ENCODE assay signal across 14 cellular contexts in the genomic region with DNA sequence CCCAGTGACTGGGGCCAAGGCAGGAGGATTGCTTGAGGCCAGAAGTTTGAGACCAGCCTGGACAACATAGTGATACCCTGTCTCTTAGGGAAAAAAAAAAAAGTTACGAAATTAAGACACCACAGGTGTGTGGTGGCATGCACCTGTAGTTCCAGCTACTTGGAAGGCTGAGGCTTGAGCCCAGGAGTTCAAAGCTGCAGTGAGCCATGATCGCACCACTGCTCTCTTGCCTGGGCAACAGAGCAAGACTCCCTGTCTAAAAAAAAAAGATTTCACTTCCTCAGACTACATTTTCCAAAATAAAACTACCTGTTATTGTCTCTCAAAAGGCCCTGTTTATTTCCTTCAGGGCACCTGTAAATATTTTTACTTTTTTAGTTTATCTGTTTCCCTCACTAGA. TPM values are rescaled to one million over a fixed set of nuclear protein-coding genes. Genes with fewer than 3 reads are reported as not detected.
DNase-seq lines count a peak whose midpoint lies in the region; ATAC-seq, FAIRE-seq and TF ChIP-seq lines count a peak whose summit lies in the region.
"Had no signal": no experiment of that assay in that cellular context is flagged by ENCODE, and none has a peak within 500 bp of the region (broad histone marks: within the 10 kb centered on the region; RNA-seq: fewer than 3 reads in every experiment).

No MANE protein-coding gene starts in this region.

- no peak for TF ChIP-seq CTCF in colonic mucosa (IDR thresholded peaks at IDR 0.05)

- peaks cover 36% of the 10 kb centered on the region for H3K4me1 ChIP-seq in BLaER1
- peaks cover 42 to 56% (median 54%) of the 10 kb centered on the region in 3 donors for H3K4me1 ChIP-seq in skeletal muscle tissue (ENCODE audit: control insufficient read depth in 3 of 3, insufficient read depth in 3 of 3, low read length in 3 of 3)
- H3K4me1 ChIP-seq in colonic mucosa: no peaks in the 10 kb centered on the region

- H3K27me3 ChIP-seq in BLaER1 (no peaks in the 10 kb centered on the region), skeletal muscle tissue (ENCODE audit: control insufficient read depth in 3 of 3, insufficient read depth in 3 of 3, low read length in 3 of 3) (no peaks in the 10 kb centered on the region), colonic mucosa (no peaks in the 10 kb centered on the region)

- peaks cover 14% of the 10 kb centered on the region for H3K36me3 Mint-ChIP-seq in activated naive CD8-positive, alpha-beta T cell treated with anti-CD3 and anti-CD28 coated beads, Interleukin-2, amount 10 ng/mL, durations not matched to agents 7 days and 5 days
- H3K36me3 Mint-ChIP-seq: natural killer cell had no signal

- H3K4me1 Mint-ChIP-seq in activated naive CD8-positive, alpha-beta T cell treated with anti-CD3 and anti-CD28 coated beads, Interleukin-2, amount 10 ng/mL, durations not matched to agents 7 days and 5 days: peaks cover 24% of the 10 kb centered on the region

- peak overlapping the region; percentile 45 for H3K4me2 ChIP-seq in BLaER1

- H3K4me3 ChIP-seq in BLaER1: no peak overlapping the region
- no peak overlapping the region for H3K4me3 ChIP-seq in skeletal muscle tissue (ENCODE audit: low read length in 3 of 3)
- H3K4me3 ChIP-seq in colonic mucosa: no peak overlapping the region

- no peaks in the 10 kb centered on the region for H3K9me3 Mint-ChIP-seq in activated naive CD8-positive, alpha-beta T cell treated with anti-CD3 and anti-CD28 coated beads, Interleukin-2, amount 10 ng/mL, durations not matched to agents 7 days and 5 days
- H3K9me3 Mint-ChIP-seq: activated CD4-positive, alpha-beta T cell treated with anti-CD3 and anti-CD28 coated beads, Interleukin-2, amount 10 ng/mL, durations not matched to agents 7 days and 5 days; natural killer cell had no signal

- FAIRE-seq in GM18507 (lab: Jason Lieb, UNC): peak; percentile 71

- ATAC-seq in activated naive CD8-positive, alpha-beta T cell treated with anti-CD3 and anti-CD28 coated beads, Interleukin-2, amount 10 ng/mL, durations not matched to agents 7 days and 5 days (ENCODE audit: low read depth): no peak
- ATAC-seq: left ventricle myocardium superior, natural killer cell had no signal

- no peaks in the 10 kb centered on the region for H3K27me3 Mint-ChIP-seq in activated naive CD8-positive, alpha-beta T cell treated with anti-CD3 and anti-CD28 coated beads, Interleukin-2, amount 10 ng/mL, durations not matched to agents 7 days and 5 days
- H3K27me3 Mint-ChIP-seq: activated CD4-positive, alpha-beta T cell treated with anti-CD3 and anti-CD28 coated beads, Interleukin-2, amount 10 ng/mL, durations not matched to agents 7 days and 5 days had no signal

- H3K27ac ChIP-seq in BLaER1 (no peak overlapping the region), skeletal muscle tissue (ENCODE audit: low read depth, low read length) (peak overlapping the region; percentile 99), colonic mucosa (no peak overlapping the region)

- no peak overlapping the region for H3K9ac ChIP-seq in BLaER1
- H3K9ac ChIP-seq in skeletal muscle tissue (ENCODE audit: low read depth in 1 of 3, low read length in 3 of 3): no peak overlapping the region
- no peak overlapping the region for H3K9ac ChIP-seq in colonic mucosa (ENCODE audit: low read depth in 2 of 2, low read length in 2 of 2)

- POLR2A ChIA-PET in activated naive CD8-positive, alpha-beta T cell treated with anti-CD3 and anti-CD28 coated beads, Interleukin-2, amount 10 ng/mL, durations not matched to agents 7 days and 5 days (lab: Charles Lee): no interaction called here

- DNase-seq in GM18507 (ENCODE audit: extremely low spot score, insufficient read length, low read depth) (no peak), colonic mucosa (no peak), amygdala (lab: John Stamatoyannopoulos, UW) (no peak), ecto neural progenitor cell (ENCODE audit: low spot score) (no peak)
- DNase-seq in activated naive CD8-positive, alpha-beta T cell treated with anti-CD3 and anti-CD28 coated beads, Interleukin-2, amount 10 ng/mL, durations not matched to agents 7 days and 5 days: no peak
- DNase-seq: activated CD4-positive, alpha-beta T cell treated with anti-CD3 and anti-CD28 coated beads, Interleukin-2, amount 10 ng/mL, durations not matched to agents 7 days and 5 days; DMS79; left ventricle myocardium superior; natural killer cell; NCI-H1048; NCI-H2107; stimulated activated CD4-positive, alpha-beta T cell treated with anti-CD3 and anti-CD28 coated beads, Interleukin-2, amount 100 ng/mL, for 24 hours had no signal

- no peak overlapping the region for H3K4me3 Mint-ChIP-seq in activated naive CD8-positive, alpha-beta T cell treated with anti-CD3 and anti-CD28 coated beads, Interleukin-2, amount 10 ng/mL, durations not matched to agents 7 days and 5 days
- H3K4me3 Mint-ChIP-seq: activated CD4-positive, alpha-beta T cell treated with anti-CD3 and anti-CD28 coated beads, Interleukin-2, amount 10 ng/mL, durations not matched to agents 7 days and 5 days; natural killer cell had no signal

- intact Hi-C loops in colonic mucosa (cut with DNase I): no loop called here

- H4K20me1 ChIP-seq in BLaER1: no peaks in the 10 kb centered on the region

- no peaks in the 10 kb centered on the region for H3K9me3 ChIP-seq in BLaER1
- no peaks in the 10 kb centered on the region for H3K9me3 ChIP-seq in skeletal muscle tissue (ENCODE audit: control insufficient read depth in 3 of 3, low read length in 3 of 3)
- no peaks in the 10 kb centered on the region for H3K9me3 ChIP-seq in colonic mucosa

- H3K36me3 ChIP-seq in BLaER1 (peaks cover 50% of the 10 kb centered on the region), skeletal muscle tissue (ENCODE audit: control insufficient read depth in 3 of 3, insufficient read depth in 3 of 3, low read length in 3 of 3) (peaks cover 24 to 35% (median 28%) of the 10 kb centered on the region in 3 donors), colonic mucosa (peaks cover 10% of the 10 kb centered on the region)

- peak overlapping the region; percentile 27 for H3K27ac Mint-ChIP-seq in activated naive CD8-positive, alpha-beta T cell treated with anti-CD3 and anti-CD28 coated beads, Interleukin-2, amount 10 ng/mL, durations not matched to agents 7 days and 5 days
- H3K27ac Mint-ChIP-seq: activated CD4-positive, alpha-beta T cell treated with anti-CD3 and anti-CD28 coated beads, Interleukin-2, amount 10 ng/mL, durations not matched to agents 7 days and 5 days; natural killer cell had no signal

RNA-seq across cellular contexts. Expression of a gene that starts 4.7 kb away (rescaled TPM):
- 10 to 100 TPM; 59.5 to 64.7 TPM for total RNA-seq in activated naive CD8-positive, alpha-beta T cell treated with anti-CD3 and anti-CD28 coated beads, Interleukin-2, amount 10 ng/mL, durations not matched to agents 7 days and 5 days
- total RNA-seq in skeletal muscle tissue (11.0 TPM), colonic mucosa (10 to 100 TPM; 56.6 to 69.7 TPM)

RNA-seq across cellular contexts. Expression of a gene that starts 7.3 kb away (rescaled TPM):
- 10 to 100 TPM; 44.1 to 45.1 TPM for total RNA-seq in activated naive CD8-positive, alpha-beta T cell treated with anti-CD3 and anti-CD28 coated beads, Interleukin-2, amount 10 ng/mL, durations not matched to agents 7 days and 5 days
- total RNA-seq in skeletal muscle tissue (4.2 TPM), colonic mucosa (10 to 100 TPM; 22.4 to 30.3 TPM)

RNA-seq across cellular contexts. Expression of a gene that starts 59.8 kb away (rescaled TPM):
- 1 to 10 TPM; 1.1 to 1.8 TPM for total RNA-seq in activated naive CD8-positive, alpha-beta T cell treated with anti-CD3 and anti-CD28 coated beads, Interleukin-2, amount 10 ng/mL, durations not matched to agents 7 days and 5 days
- total RNA-seq in skeletal muscle tissue (17.2 TPM), colonic mucosa (1 to 10 TPM; 2.8 to 3.7 TPM)
